ENCODE assay signal across 1 cellular context in genomic region chr6:44234101-44235090, GRCh38.
TF ChIP-seq lines count a peak whose summit lies in the region.

No MANE protein-coding gene starts in this region.

TF ChIP-seq in HepG2, 621 proteins besides CTCF, POLR2A, EP300 and RAD21 (continued from another document and continues in another):
- no peak for TF ChIP-seq JUN (CRISPR knock-in tag; IDR thresholded peaks at IDR 0.05)
- TF ChIP-seq ZNF3 (CRISPR knock-in tag; IDR thresholded peaks at IDR 0.05): no peak
- no peak for TF ChIP-seq ZNF558 (CRISPR knock-in tag; IDR thresholded peaks at IDR 0.05; ENCODE audit: borderline replicate concordance)
- TF ChIP-seq ADNP (CRISPR knock-in tag; IDR thresholded peaks at IDR 0.05): no peak
- TF ChIP-seq ZNF34 (CRISPR knock-in tag; IDR thresholded peaks at IDR 0.05; ENCODE audit: borderline replicate concordance): no peak
- TF ChIP-seq RFXAP (CRISPR knock-in tag; IDR thresholded peaks at IDR 0.05; ENCODE audit: borderline replicate concordance): no peak
- TF ChIP-seq ZNF343 (CRISPR knock-in tag; IDR thresholded peaks at IDR 0.05): no peak; the same call in 1 of the 2 replicates
- peak; percentile 60 for TF ChIP-seq ZBTB33 (CRISPR knock-in tag; IDR thresholded peaks at IDR 0.05)
- no peak for TF ChIP-seq DRAP1 (CRISPR knock-in tag; IDR thresholded peaks at IDR 0.05)
- no peak for TF ChIP-seq NAIF1 (CRISPR knock-in tag; IDR thresholded peaks at IDR 0.05; ENCODE audit: borderline replicate concordance)
- peak; percentile 94 for TF ChIP-seq MAZ (IDR thresholded peaks at IDR 0.05; ENCODE audit: borderline replicate concordance, low read depth, low read length)
- peak; percentile 89 for TF ChIP-seq MAZ (CRISPR knock-in tag; IDR thresholded peaks at IDR 0.05; ENCODE audit: low read depth)
- no peak for TF ChIP-seq ZFYVE20 (CRISPR knock-in tag; IDR thresholded peaks at IDR 0.05; ENCODE audit: borderline replicate concordance, low read depth)
- no peak for TF ChIP-seq ZNF512B (CRISPR knock-in tag; IDR thresholded peaks at IDR 0.05; ENCODE audit: borderline replicate concordance)
- no peak for TF ChIP-seq ZFP41 (CRISPR knock-in tag; IDR thresholded peaks at IDR 0.05; ENCODE audit: borderline replicate concordance)
- TF ChIP-seq HMG20A (CRISPR knock-in tag; IDR thresholded peaks at IDR 0.05; ENCODE audit: borderline replicate concordance): no peak; the same call in 1 of the 2 replicates
- no peak for TF ChIP-seq RFX1 (IDR thresholded peaks at IDR 0.05)
- TF ChIP-seq IRX3 (CRISPR knock-in tag; IDR thresholded peaks at IDR 0.05; ENCODE audit: borderline replicate concordance, low read depth): no peak
- TF ChIP-seq ZNF552 (CRISPR knock-in tag; IDR thresholded peaks at IDR 0.05; ENCODE audit: borderline replicate concordance): no peak
- TF ChIP-seq ZGPAT (CRISPR knock-in tag; IDR thresholded peaks at IDR 0.05): peak; percentile 67
- no peak for TF ChIP-seq POLR2G (IDR thresholded peaks at IDR 0.05; ENCODE audit: low read depth, low read length)
- no peak for TF ChIP-seq RBFOX2 (IDR thresholded peaks at IDR 0.05; ENCODE audit: low read depth, low read length)
- no peak for TF ChIP-seq GLMP (CRISPR knock-in tag; IDR thresholded peaks at IDR 0.05; ENCODE audit: borderline replicate concordance)
- TF ChIP-seq RARG (CRISPR knock-in tag; IDR thresholded peaks at IDR 0.05; ENCODE audit: low read depth): no peak
- TF ChIP-seq TCF12 (IDR thresholded peaks at IDR 0.05): no peak
- no peak for TF ChIP-seq TCF12 (CRISPR knock-in tag; IDR thresholded peaks at IDR 0.05)
- TF ChIP-seq ZNF251 (CRISPR knock-in tag; IDR thresholded peaks at IDR 0.05): no peak
- no peak for TF ChIP-seq ZNF496 (CRISPR knock-in tag; IDR thresholded peaks at IDR 0.05; ENCODE audit: insufficient replicate concordance)
- no peak for TF ChIP-seq ATF1 (CRISPR knock-in tag; IDR thresholded peaks at IDR 0.05)
- no peak for TF ChIP-seq ZHX1 (CRISPR knock-in tag; IDR thresholded peaks at IDR 0.05; ENCODE audit: low read depth)
- no peak for TF ChIP-seq KDM5A (IDR thresholded peaks at IDR 0.05; ENCODE audit: borderline replicate concordance, low read length)
- peak; percentile 11; the same call in 1 of the 2 replicates for TF ChIP-seq ETV5 (CRISPR knock-in tag; IDR thresholded peaks at IDR 0.05; ENCODE audit: borderline replicate concordance)
- TF ChIP-seq PRMT3 (CRISPR knock-in tag; IDR thresholded peaks at IDR 0.05; ENCODE audit: borderline replicate concordance, low read depth): no peak
- TF ChIP-seq ZKSCAN8 (CRISPR knock-in tag; IDR thresholded peaks at IDR 0.05; ENCODE audit: borderline replicate concordance): peak; percentile 46; the same call in 1 of the 2 replicates
- TF ChIP-seq BATF2 (CRISPR knock-in tag; IDR thresholded peaks at IDR 0.05): no peak
- TF ChIP-seq HMGXB4 (CRISPR knock-in tag; IDR thresholded peaks at IDR 0.05; ENCODE audit: borderline replicate concordance in 1 of 2, low read depth in 1 of 2): peak; percentile 68 to 93; a peak in 2 of 4 replicates
- TF ChIP-seq SMYD3 (CRISPR knock-in tag; IDR thresholded peaks at IDR 0.05): no peak
- TF ChIP-seq RORA (CRISPR knock-in tag; IDR thresholded peaks at IDR 0.05): no peak
- TF ChIP-seq KDM5B (CRISPR knock-in tag; IDR thresholded peaks at IDR 0.05; ENCODE audit: borderline replicate concordance): peak; percentile 50; the same call in 1 of the 2 replicates
- no peak for TF ChIP-seq MED8 (CRISPR knock-in tag; IDR thresholded peaks at IDR 0.05; ENCODE audit: insufficient replicate concordance)
- TF ChIP-seq ZNF234 (CRISPR knock-in tag; conservative IDR thresholded peaks at IDR 0.05): no peak
- TF ChIP-seq EEA1 (CRISPR knock-in tag; IDR thresholded peaks at IDR 0.05; ENCODE audit: borderline replicate concordance): no peak
- 0 out of 2 replicates have a peak, but pooled peaks have one; percentile 51 for TF ChIP-seq MTA1 (CRISPR knock-in tag; IDR thresholded peaks at IDR 0.05; ENCODE audit: borderline replicate concordance)
- TF ChIP-seq KDM3A (CRISPR knock-in tag; IDR thresholded peaks at IDR 0.05; ENCODE audit: low read depth): peak; percentile 92
- no peak for TF ChIP-seq ATF4 (CRISPR knock-in tag; IDR thresholded peaks at IDR 0.05)
- TF ChIP-seq ERF (CRISPR knock-in tag; IDR thresholded peaks at IDR 0.05): peak; percentile 81
- TF ChIP-seq STAT5B (CRISPR knock-in tag; IDR thresholded peaks at IDR 0.05): no peak
- no peak for TF ChIP-seq PRPF4 (IDR thresholded peaks at IDR 0.05; ENCODE audit: low read depth, low read length, poor library complexity, severe bottlenecking)
- no peak for TF ChIP-seq HOXA9 (CRISPR knock-in tag; IDR thresholded peaks at IDR 0.05; ENCODE audit: borderline replicate concordance)
- TF ChIP-seq ZNF687 (CRISPR knock-in tag; IDR thresholded peaks at IDR 0.05): peak; percentile 85
